ENCODE assay signal across 9 cellular contexts in genomic region chr11:13207665-13208594, GRCh38.
DNase-seq lines count a peak whose midpoint lies in the region; ATAC-seq, FAIRE-seq and TF ChIP-seq lines count a peak whose summit lies in the region.
"Had no signal": no experiment of that assay in that cellular context is flagged by ENCODE, and none has a peak within 500 bp of the region (broad histone marks: within the 10 kb centered on the region; RNA-seq: fewer than 3 reads in every experiment).

No MANE protein-coding gene starts in this region.

- intact Hi-C loops in HCT116 (cut with micrococcal nuclease) (no loop called here), upper lobe of right lung (cut with DNase I) (no loop called here)

- H3K4me1 ChIP-seq in A549, result peaks cover 20% of the 10 kb centered on the region; the same call in 2 of the 3 replicates
- peaks cover 6 to 36% of the 10 kb centered on the region in 2 experiments; a peak in 3 of 4 replicates for H3K4me1 ChIP-seq in HCT116 (ENCODE audit: control insufficient read depth in 1 of 2, insufficient read depth in 2 of 2, low read length in 2 of 2)
- peaks cover 16% of the 10 kb centered on the region for H3K4me1 ChIP-seq in upper lobe of right lung

- H3K36me3 ChIP-seq in HCT116 (ENCODE audit: control insufficient read depth in 1 of 2, insufficient read depth in 2 of 2, low read length in 2 of 2) (no peaks in the 10 kb centered on the region), upper lobe of right lung (no peaks in the 10 kb centered on the region)

- TF ChIP-seq EP300 in A549 (IDR thresholded peaks at IDR 0.05), result no peak

- BruUV-seq in HCT116 (replicated peaks; lab: Mats Ljungman, UMichigan), result no TSS peak

- H3K36me3 Mint-ChIP-seq in T-cell (no peaks in the 10 kb centered on the region), mesothelial cell of epicardium (no peaks in the 10 kb centered on the region)
- no peaks in the 10 kb centered on the region for H3K36me3 Mint-ChIP-seq in effector memory CD8-positive, alpha-beta T cell (ENCODE audit: insufficient read depth)

- peak overlapping the region; percentile 85 to 92 (median 86) for H3K4me3 Mint-ChIP-seq in T-cell
- H3K4me3 Mint-ChIP-seq in effector memory CD8-positive, alpha-beta T cell, result peak overlapping the region; percentile 80 to 87
- peak overlapping the region; percentile 62 for H3K4me3 Mint-ChIP-seq in mesothelial cell of epicardium

- H3K27ac ChIP-seq in A549 (peak overlapping the region; percentile 53 to 58), HCT116 (ENCODE audit: low read depth, low read length) (peak overlapping the region; percentile 53), upper lobe of right lung (peak overlapping the region; percentile 79)

- H3K27ac Mint-ChIP-seq in T-cell (peak overlapping the region; percentile 94 to 95), mesothelial cell of epicardium (peak overlapping the region; percentile 86)
- peak overlapping the region; percentile 75 to 85 for H3K27ac Mint-ChIP-seq in effector memory CD8-positive, alpha-beta T cell

- H2AFZ ChIP-seq in HCT116 (ENCODE audit: low read depth, low read length, poor library complexity, severe bottlenecking), result peak overlapping the region; percentile 92

- H3K4me2 ChIP-seq in A549 (peak overlapping the region; percentile 72), HCT116 (ENCODE audit: low read length) (peak overlapping the region; percentile 77)

- H3K27me3 Mint-ChIP-seq in T-cell, result no peaks in the 10 kb centered on the region
- no peaks in the 10 kb centered on the region for H3K27me3 Mint-ChIP-seq in effector memory CD8-positive, alpha-beta T cell
- H3K27me3 Mint-ChIP-seq in mesothelial cell of epicardium (ENCODE audit: low read depth), result no peaks in the 10 kb centered on the region

- RAD21 ChIA-PET in HCT116 (lab: Charles Lee; ENCODE audit: low non-redundant PET in 1 of 2, low total read pairs in 2 of 2, uncharacterized antibody in 2 of 2, unreplicated experiment in 2 of 2), result interaction anchor here in 1 of 2 experiments (0.7 to 1.6 kb wide), 2 partner anchors 244 to 320 kb away, joined by 3 to 5 read pairs; no protein-coding TSS in a partner anchor

- H3K27me3 ChIP-seq in HCT116 (ENCODE audit: insufficient read depth, low read length) (no peaks in the 10 kb centered on the region), upper lobe of right lung (no peaks in the 10 kb centered on the region)

- no peaks in the 10 kb centered on the region for H3K9me3 ChIP-seq in A549
- no peaks in the 10 kb centered on the region for H3K9me3 ChIP-seq in HCT116 (ENCODE audit: control insufficient read depth in 1 of 2, insufficient read depth in 1 of 2, low read depth in 1 of 2, low read length in 2 of 2)
- no peaks in the 10 kb centered on the region for H3K9me3 ChIP-seq in upper lobe of right lung

- CTCF ChIA-PET in A549 (lab: Yijun Ruan, JAX) (interaction anchor here (1.0 to 14.1 kb wide), 14 partner anchors 11 to 919 kb away, joined by 3 to 320 read pairs (median 6); no protein-coding TSS in a partner anchor), HCT116 (lab: Charles Lee) (interaction anchor here (0.7 to 4.6 kb wide), 7 partner anchors 127 to 919 kb away, joined by 3 to 70 read pairs (median 5); no protein-coding TSS in a partner anchor), T-cell (lab: Charles Lee) (interaction anchor here (0.5 to 1.6 kb wide), 10 partner anchors 29 to 856 kb away, joined by 3 to 5 read pairs (median 3); no protein-coding TSS in a partner anchor)

- H3K4me1 Mint-ChIP-seq in T-cell (peaks cover 30 to 44% (median 37%) of the 10 kb centered on the region in 3 donors), mesothelial cell of epicardium (peaks cover 14% of the 10 kb centered on the region)
- peaks cover 14% of the 10 kb centered on the region in 2 donors for H3K4me1 Mint-ChIP-seq in effector memory CD8-positive, alpha-beta T cell (ENCODE audit: low read depth in 2 of 2)

- peak overlapping the region; percentile 46 for H3K9ac ChIP-seq in HCT116 (ENCODE audit: low read length)

- TF ChIP-seq CTCF in A549 (IDR thresholded peaks at IDR 0.05) (no peak), HCT116 (IDR thresholded peaks at IDR 0.05 in 2 of 3, conservative IDR thresholded peaks at IDR 0.05 in 1 of 3; ENCODE audit: borderline replicate concordance in 1 of 3, insufficient read depth in 1 of 3, low read depth in 2 of 3, low read length in 2 of 3) (no peak), mesothelial cell of epicardium (IDR thresholded peaks at IDR 0.05; ENCODE audit: unreplicated experiment) (no peak), upper lobe of right lung (IDR thresholded peaks at IDR 0.05) (no peak)

- H3K4me3 ChIP-seq in A549, result 0 out of 3 replicates have a peak overlapping the region, but pooled peaks have one; percentile 1
- H3K4me3 ChIP-seq in HCT116 (replicated peaks in 1 of 2; ENCODE audit: low read depth in 1 of 2, low read length in 2 of 2), result peak overlapping the region; percentile 33 to 51
- peak overlapping the region; percentile 44 for H3K4me3 ChIP-seq in upper lobe of right lung

- ATAC-seq in A549 (peak in 1 of 2 experiments; percentile 4; a peak in 2 of 6 replicates), HCT116 (peak; percentile 61), T-cell (replicated peaks in 1 of 4) (peak; percentile 76 to 80 (median 78)), upper lobe of right lung (peak; percentile 76)
- ATAC-seq in effector memory CD8-positive, alpha-beta T cell (replicated peaks), result peak; percentile 83

- no peaks in the 10 kb centered on the region for H3K79me2 ChIP-seq in HCT116 (ENCODE audit: insufficient read depth, low read length)

- POLR2A ChIA-PET in A549 (lab: Yijun Ruan, JAX), result no interaction called here
- POLR2A ChIA-PET in HCT116 (lab: Charles Lee), result interaction anchor here (1.9 kb wide), 1 partner anchor 9 kb away, joined by 8 read pairs; no protein-coding TSS in a partner anchor
- POLR2A ChIA-PET in T-cell (lab: Charles Lee), result interaction anchor here in 1 of 2 donors (0.5 kb wide), 1 partner anchor 33 kb away, joined by 3 read pairs; no protein-coding TSS in a partner anchor

- no peak for TF ChIP-seq POLR2A in A549 (IDR thresholded peaks at IDR 0.05; ENCODE audit: low read length)
- no peak for TF ChIP-seq POLR2A in HCT116 (IDR thresholded peaks at IDR 0.05; ENCODE audit: borderline replicate concordance, extremely low read depth, insufficient read depth, insufficient read length)

- WGBS in A549 (ENCODE audit: missing lambda C conversion rate), result 63% methylated on average over 16 of the region's 16 CpGs

- peak; percentile 7 for FAIRE-seq in A549 (lab: Jason Lieb, UNC)
- FAIRE-seq: colon had no signal

- H3K9me3 Mint-ChIP-seq in T-cell (no peaks in the 10 kb centered on the region), mesothelial cell of epicardium (no peaks in the 10 kb centered on the region)
- H3K9me3 Mint-ChIP-seq in effector memory CD8-positive, alpha-beta T cell, result no peaks in the 10 kb centered on the region

- H3K9me2 ChIP-seq in HCT116 (ENCODE audit: insufficient read depth), result no peaks in the 10 kb centered on the region

- H4K20me1 ChIP-seq in HCT116 (ENCODE audit: insufficient read depth), result no peaks in the 10 kb centered on the region

- DNase-seq in A549 (ENCODE audit: low read depth in 1 of 2, low spot score in 1 of 2), result peak in 1 of 2 experiments; percentile 23
- DNase-seq in HCT116 (ENCODE audit: low read depth, low spot score), result no peak
- DNase-seq in T-cell, result peak in 5 of 34 experiments; percentile 2 to 21 (median 11)
- DNase-seq in effector memory CD8-positive, alpha-beta T cell, result no peak
- DNase-seq in mesothelial cell of epicardium (ENCODE audit: low spot score in 2 of 2, unreplicated experiment in 2 of 2), result no peak
- peak; percentile 70 for DNase-seq in upper lobe of right lung
- DNase-seq in T1000 (lab: John Stamatoyannopoulos, UW), result no peak
- DNase-seq in cerebellar nuclear complex (lab: John Stamatoyannopoulos, UW), result no peak

- TF ChIP-seq RAD21 in A549 (conservative IDR thresholded peaks at IDR 0.05 in 1 of 2, IDR thresholded peaks at IDR 0.05 in 1 of 2) (no peak), HCT116 (IDR thresholded peaks at IDR 0.05; ENCODE audit: low read depth) (0 out of 2 replicates have a peak, but pooled peaks have one; percentile 5)

TF ChIP-seq in A549, 52 proteins besides CTCF, POLR2A, EP300 and RAD21 (continues in another document):
- TF ChIP-seq RARB (CRISPR knock-in tag; IDR thresholded peaks at IDR 0.05) (no peak), CEBPB (IDR thresholded peaks at IDR 0.05) (peak; percentile 85 to 88; a peak in 3 of 4 replicates), SMC3 (IDR thresholded peaks at IDR 0.05) (no peak), MYC (IDR thresholded peaks at IDR 0.05; ENCODE audit: borderline replicate concordance, low read length) (no peak), FOXS1 (CRISPR knock-in tag; IDR thresholded peaks at IDR 0.05) (no peak), JUNB (IDR thresholded peaks at IDR 0.05) (0 out of 2 replicates have a peak, but pooled peaks have one; percentile 16), MAFK (IDR thresholded peaks at IDR 0.05; ENCODE audit: partially characterized antibody) (no peak), HOXA7 (CRISPR knock-in tag; IDR thresholded peaks at IDR 0.05) (no peak), FOSL2 (IDR thresholded peaks at IDR 0.05) (peak; percentile 59), FOSL2 (CRISPR knock-in tag; IDR thresholded peaks at IDR 0.05) (peak; percentile 81), ZSCAN20 (CRISPR knock-in tag; IDR thresholded peaks at IDR 0.05) (no peak), ZFP36 (IDR thresholded peaks at IDR 0.05; ENCODE audit: borderline replicate concordance, partially characterized antibody) (no peak), RCOR1 (IDR thresholded peaks at IDR 0.05; ENCODE audit: low read depth, low read length) (no peak), CBX2 (IDR thresholded peaks at IDR 0.05; ENCODE audit: borderline replicate concordance, low read depth) (no peak)

TF ChIP-seq in HCT116, 20 proteins besides CTCF, POLR2A, EP300 and RAD21 (continues in another document):
- no peak; the same call in 1 of the 2 replicates for TF ChIP-seq ELF1 (IDR thresholded peaks at IDR 0.05; ENCODE audit: borderline replicate concordance, low read depth)
- no peak for TF ChIP-seq ATF3 (IDR thresholded peaks at IDR 0.05)
- no peak for TF ChIP-seq SRF (IDR thresholded peaks at IDR 0.05; ENCODE audit: low read depth)
- peak; percentile 76 for TF ChIP-seq JUND (IDR thresholded peaks at IDR 0.05)
- TF ChIP-seq CBX3 (IDR thresholded peaks at IDR 0.05; ENCODE audit: low read depth), result no peak
- no peak for TF ChIP-seq SIN3A (IDR thresholded peaks at IDR 0.05; ENCODE audit: low read depth)

Comparison
In these comparisons a context has a peak if more than half of its experiments do, and no peak if none do; other contexts are left out.
1. Of the 6 proteins assayed by ChIP-seq in both A549 and HCT116: peak only in A549: none; only in HCT116: RAD21; in both: CEBPB; in neither: 4.